In genomic region chr1:228500901-228501871, GRCh38 we compare ENCODE assay signal across 8 cellular contexts. TPM values are rescaled to one million over a fixed set of nuclear protein-coding genes. Genes with fewer than 3 reads are reported as not detected.
A peak's percentile ranks its signal among the peaks of the same experiment; 100 is the strongest.
DNase-seq lines count a peak whose midpoint lies in the region; ATAC-seq, FAIRE-seq and TF ChIP-seq lines count a peak whose summit lies in the region.

No MANE protein-coding gene starts in this region.

- H3K9ac ChIP-seq in skeletal muscle tissue (ENCODE audit: low read depth in 1 of 3, low read length in 3 of 3), result peak overlapping the region in 2 of 3 donors; percentile 40 to 55

- H3K9me3 ChIP-seq in ascending aorta (no peaks in the 10 kb centered on the region), skeletal muscle tissue (ENCODE audit: control insufficient read depth in 3 of 3, low read length in 3 of 3) (no peaks in the 10 kb centered on the region)

- DNase-seq in GM18507 (ENCODE audit: extremely low spot score, insufficient read length, low read depth), result peak; percentile 73
- DNase-seq in NCI-H2029 (lab: John Stamatoyannopoulos, UW), result peak; percentile 40
- peak; percentile 80 for DNase-seq in T-helper 9 cell
- peak; percentile 36 to 90 for DNase-seq in ascending aorta (ENCODE audit: low spot score in 2 of 2)
- peak in 45 of 51 donors; percentile 7 to 85 (median 52) for DNase-seq in hypothalamus (lab: John Stamatoyannopoulos, UW)

- H3K4me1 ChIP-seq in ascending aorta (no peaks in the 10 kb centered on the region), skeletal muscle tissue (ENCODE audit: control insufficient read depth in 3 of 3, insufficient read depth in 3 of 3, low read length in 3 of 3) (peaks cover 7 to 10% (median 9%) of the 10 kb centered on the region in 3 donors)

- peak; percentile 72 to 88 (median 88) for TF ChIP-seq CTCF in ascending aorta (IDR thresholded peaks at IDR 0.05)

- FAIRE-seq in A204.1 (lab: Jason Lieb, UNC), result peak; percentile 59
- FAIRE-seq in GM18507 (lab: Jason Lieb, UNC), result peak; percentile 92

- intact Hi-C loops in ascending aorta (cut with DNase I), result no loop called here

- H3K27me3 ChIP-seq in ascending aorta, result no peaks in the 10 kb centered on the region
- peaks cover 4 to 23% (median 15%) of the 10 kb centered on the region in 3 donors for H3K27me3 ChIP-seq in skeletal muscle tissue (ENCODE audit: control insufficient read depth in 3 of 3, insufficient read depth in 3 of 3, low read length in 3 of 3)

- H3K4me3 ChIP-seq in ascending aorta (peak overlapping the region in 1 of 2 donors; percentile 36), skeletal muscle tissue (ENCODE audit: low read length in 3 of 3) (peak overlapping the region; percentile 23 to 64 (median 45))

- peaks cover 5 to 7% of the 10 kb centered on the region in 2 donors for H3K36me3 ChIP-seq in ascending aorta
- H3K36me3 ChIP-seq in skeletal muscle tissue (ENCODE audit: control insufficient read depth in 3 of 3, insufficient read depth in 3 of 3, low read length in 3 of 3), result no peaks in the 10 kb centered on the region

- H3K27ac ChIP-seq in ascending aorta, result no peak overlapping the region
- H3K27ac ChIP-seq in skeletal muscle tissue (ENCODE audit: low read depth, low read length), result no peak overlapping the region

- peak; percentile 93 for ATAC-seq in HG02973 (IDR thresholded peaks at IDR 0.05; ENCODE audit: unreplicated experiment)

RNA-seq across cellular contexts. Expression of gene RNF187, which starts 14.0 kb away (rescaled TPM):
- total RNA-seq in ascending aorta (24.3 TPM), skeletal muscle tissue (17.2 TPM)
